In genomic region chr1:101147381-101147780, GRCh38 we compare ENCODE assay signal across 28 cellular contexts.
"Had no signal": no experiment of that assay in that cellular context is flagged by ENCODE, and none has a peak within 500 bp of the region (broad histone marks: within the 10 kb centered on the region; RNA-seq: fewer than 3 reads in every experiment).

No MANE protein-coding gene starts in this region.

- H3K4me3 Mint-ChIP-seq: activated naive CD4-positive, alpha-beta T cell treated with anti-CD3 and anti-CD28 coated beads for 36 hours; activated naive CD8-positive, alpha-beta T cell treated with anti-CD3 and anti-CD28 coated beads for 36 hours; activated T-helper 1 cell treated with anti-CD3 and anti-CD28 coated beads, Interleukin-12 subunit alpha, Interleukin-12 subunit beta, Interleukin-2, Interleukin-4 antibody, amounts not matched to agents 30 ng/mL and 10 ng/mL and 1 ng/mL, durations not matched to agents 14 hours and 24 hours and 36 hours; dendritic cell treated with granulocyte-macrophage colony-stimulating factor and Interleukin-4, amounts not matched to agents 40 ng/mL and 50 ng/mL, for 4 days; endodermal cell; naive B cell; T-helper 2 cell treated with Interferon-gamma antibody and Interleukin-4, amounts not matched to agents 5 μg/mL and 100 μg/mL, for 36 hours; type B pancreatic cell had no signal

- H3K27ac ChIP-seq: adrenal gland, ascending aorta, brain microvascular endothelial cell, left lung, right lobe of liver, uterus, VCaP had no signal

- H3K27me3 Mint-ChIP-seq: activated naive CD8-positive, alpha-beta T cell treated with anti-CD3 and anti-CD28 coated beads for 36 hours; dendritic cell treated with granulocyte-macrophage colony-stimulating factor and Interleukin-4, amounts not matched to agents 40 ng/mL and 50 ng/mL, for 4 days; naive B cell; type B pancreatic cell had no signal

- H3K36me3 Mint-ChIP-seq: naive B cell, type B pancreatic cell had no signal

- H3K36me3 ChIP-seq: adrenal gland, ascending aorta, brain microvascular endothelial cell, left lung, right lobe of liver, uterus had no signal

- DNase-seq: activated CD4-positive, alpha-beta T cell treated with anti-CD3 and anti-CD28 coated beads for 4 hours; activated CD4-positive, alpha-beta T cell treated with anti-CD3 and anti-CD28 coated beads, Interleukin-2, amount 50 U/mL, for 4 hours; activated CD8-positive, alpha-beta memory T cell treated with anti-CD3 and anti-CD28 coated beads for 24 hours; activated effector memory CD4-positive, alpha-beta T cell treated with anti-CD3 and anti-CD28 coated beads, Interleukin-2, amount 50 U/mL, for 16 hours; activated naive CD4-positive, alpha-beta T cell treated with anti-CD3 and anti-CD28 coated beads for 36 hours; activated naive CD8-positive, alpha-beta T cell treated with anti-CD3 and anti-CD28 coated beads for 36 hours; adrenal gland; brain microvascular endothelial cell; endodermal cell; foreskin melanocyte; kidney glomerular epithelial cell; left lung; naive B cell; posterior cingulate gyrus; stimulated activated CD4-positive, alpha-beta T cell treated with anti-CD3 and anti-CD28 coated beads, Interleukin-2, amount 100 ng/mL, for 48 hours; stimulated activated naive CD8-positive, alpha-beta T cell treated with anti-CD3 and anti-CD28 coated beads, Interleukin-15, Interleukin-2, amounts not matched to agents 100 U/mL and 50 U/mL, for 24 hours; T-helper 1 cell; uterus had no signal

- H3K9me3 Mint-ChIP-seq: activated naive CD4-positive, alpha-beta T cell treated with anti-CD3 and anti-CD28 coated beads for 36 hours; dendritic cell treated with granulocyte-macrophage colony-stimulating factor and Interleukin-4, amounts not matched to agents 40 ng/mL and 50 ng/mL, for 4 days; endodermal cell; naive B cell; T-helper 2 cell treated with Interferon-gamma antibody and Interleukin-4, amounts not matched to agents 5 μg/mL and 100 μg/mL, for 36 hours; type B pancreatic cell had no signal

- ATAC-seq: esophagus mucosa; left lung; stimulated activated naive CD8-positive, alpha-beta T cell treated with anti-CD3 and anti-CD28 coated beads, Interleukin-15, Interleukin-2, amounts not matched to agents 100 U/mL and 50 U/mL, for 24 hours had no signal

- H3K4me1 Mint-ChIP-seq: endodermal cell had no signal

- H3K27me3 ChIP-seq: adrenal gland, ascending aorta, brain microvascular endothelial cell, left lung, right lobe of liver, uterus had no signal

- H3K4me1 ChIP-seq: adrenal gland, left lung, uterus had no signal

- H3K4me3 ChIP-seq: adrenal gland, ascending aorta, left lung, lung, right lobe of liver, uterus had no signal

- H3K27ac Mint-ChIP-seq: activated naive CD4-positive, alpha-beta T cell treated with anti-CD3 and anti-CD28 coated beads for 36 hours; activated naive CD8-positive, alpha-beta T cell treated with anti-CD3 and anti-CD28 coated beads for 36 hours; activated T-helper 1 cell treated with anti-CD3 and anti-CD28 coated beads, Interleukin-12 subunit alpha, Interleukin-12 subunit beta, Interleukin-2, Interleukin-4 antibody, amounts not matched to agents 30 ng/mL and 10 ng/mL and 1 ng/mL, durations not matched to agents 14 hours and 24 hours and 36 hours; dendritic cell treated with granulocyte-macrophage colony-stimulating factor and Interleukin-4, amounts not matched to agents 40 ng/mL and 50 ng/mL, for 4 days; endodermal cell; T-helper 2 cell treated with Interferon-gamma antibody and Interleukin-4, amounts not matched to agents 5 μg/mL and 100 μg/mL, for 36 hours; type B pancreatic cell had no signal

- H3K9me3 ChIP-seq: adrenal gland, ascending aorta, left lung, right lobe of liver, uterus had no signal

- FAIRE-seq: TTC549 had no signal
